Comparison of ENCODE assay signal across 32 cellular contexts in the genomic region with DNA sequence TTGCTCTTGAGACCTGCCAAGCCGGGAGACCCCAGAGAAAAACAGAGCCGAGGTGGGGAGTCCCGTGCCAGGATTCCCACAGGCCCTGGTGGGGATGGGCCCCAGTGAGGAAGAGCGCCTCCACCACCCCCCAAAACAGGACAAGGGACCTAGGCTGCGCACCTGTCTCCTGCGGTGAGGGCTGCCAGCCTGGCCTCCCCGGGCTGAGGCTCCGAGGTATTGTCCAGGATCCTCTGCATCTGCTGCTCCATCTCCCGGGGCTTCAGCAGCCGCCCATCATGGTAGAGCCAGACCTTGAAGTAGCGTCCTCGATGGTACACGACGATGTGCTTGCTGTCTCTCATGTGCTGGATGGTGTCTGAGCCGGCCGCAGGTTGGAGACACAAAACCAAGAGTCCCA. TPM values are rescaled to one million over a fixed set of nuclear protein-coding genes. Genes with fewer than 3 reads are reported as not detected.
"Had no signal": no experiment of that assay in that cellular context is flagged by ENCODE, and none has a peak within 500 bp of the region (broad histone marks: within the 10 kb centered on the region; RNA-seq: fewer than 3 reads in every experiment).

No MANE protein-coding gene starts in this region.

- H2AFZ ChIP-seq: neural progenitor cell, parathyroid adenoma had no signal

- H3K27me3 Mint-ChIP-seq: naive thymus-derived CD4-positive, alpha-beta T cell; progenitor cell of endocrine pancreas; stimulated activated memory B cell treated with anti-CD40 and anti-IgM and Interleukin-4, amounts not matched to agents 10 μg/mL and 1 μg/mL and 100 μg/mL, for 72 hours; stimulated activated naive CD8-positive, alpha-beta T cell treated with anti-CD3 and anti-CD28 coated beads, Interleukin-15, amount 100 ng/mL, for 72 hours; type B pancreatic cell had no signal

- H3K27ac ChIP-seq: neural progenitor cell, neutrophil, ovary, parathyroid adenoma, psoas muscle, right lobe of liver, sigmoid colon, suprapubic skin, testis, tibial artery, transverse colon, upper lobe of right lung, uterus had no signal

- H3K9ac ChIP-seq: neural progenitor cell, parathyroid adenoma had no signal

- H3K9me3 ChIP-seq: neutrophil, ovary, psoas muscle, right lobe of liver, sigmoid colon, suprapubic skin, testis, tibial artery, transverse colon, upper lobe of right lung, uterus had no signal

- H3K4me1 Mint-ChIP-seq: naive thymus-derived CD4-positive, alpha-beta T cell; natural killer cell; nephron; neural progenitor cell; stimulated activated memory B cell treated with anti-CD40 and anti-IgM and Interleukin-4, amounts not matched to agents 10 μg/mL and 1 μg/mL and 100 μg/mL, for 72 hours; stimulated activated naive CD8-positive, alpha-beta T cell treated with anti-CD3 and anti-CD28 coated beads, Interleukin-15, amount 100 ng/mL, for 72 hours had no signal

- H3K4me3 Mint-ChIP-seq: naive thymus-derived CD4-positive, alpha-beta T cell; natural killer cell; nephron; neural progenitor cell; stimulated activated memory B cell treated with anti-CD40 and anti-IgM and Interleukin-4, amounts not matched to agents 10 μg/mL and 1 μg/mL and 100 μg/mL, for 72 hours; stimulated activated naive CD8-positive, alpha-beta T cell treated with anti-CD3 and anti-CD28 coated beads, Interleukin-15, amount 100 ng/mL, for 72 hours; type B pancreatic cell had no signal

- H3K9me3 Mint-ChIP-seq: naive thymus-derived CD4-positive, alpha-beta T cell; natural killer cell; nephron; neural progenitor cell; stimulated activated memory B cell treated with anti-CD40 and anti-IgM and Interleukin-4, amounts not matched to agents 10 μg/mL and 1 μg/mL and 100 μg/mL, for 72 hours; stimulated activated naive CD8-positive, alpha-beta T cell treated with anti-CD3 and anti-CD28 coated beads, Interleukin-15, amount 100 ng/mL, for 72 hours; type B pancreatic cell had no signal

- H3K79me2 ChIP-seq: parathyroid adenoma had no signal

- H3K36me3 Mint-ChIP-seq: natural killer cell, neural progenitor cell had no signal

- DNase-seq: naive thymus-derived CD4-positive, alpha-beta T cell; natural killer cell; nucleus accumbens; ovary; psoas muscle; right cardiac atrium; right lobe of liver; sigmoid colon; small intestine; stimulated activated CD4-positive, alpha-beta T cell treated with anti-CD3 and anti-CD28 coated beads, Interleukin-15, amount 100 ng/mL, for 24 hours; stimulated activated CD4-positive, alpha-beta T cell treated with anti-CD3 and anti-CD28 coated beads, Interleukin-2, amount 100 ng/mL, for 24 hours; stimulated activated CD4-positive, alpha-beta T cell treated with anti-CD3 and anti-CD28 coated beads, Interleukin-2, amount 100 ng/mL, for 48 hours; stimulated activated CD4-positive, alpha-beta T cell treated with anti-CD3 and anti-CD28 coated beads, Interleukin-4, amount 100 ng/mL, for 24 hours; stimulated activated naive CD4-positive, alpha-beta T cell; stimulated activated naive CD8-positive, alpha-beta T cell treated with anti-CD3 and anti-CD28 coated beads, Interleukin-15, amount 100 ng/mL, for 72 hours; stimulated activated naive CD8-positive, alpha-beta T cell treated with anti-CD3 and anti-CD28 coated beads, Interleukin-15, Interleukin-2, amounts not matched to agents 100 U/mL and 50 U/mL, for 24 hours; substantia nigra; testis; tibial artery; transverse colon; upper lobe of right lung; uterus had no signal

- H3K4me1 ChIP-seq: neural progenitor cell, parathyroid adenoma, psoas muscle, right lobe of liver, sigmoid colon, suprapubic skin, testis, tibial artery, transverse colon, upper lobe of right lung, uterus had no signal

- H3K27me3 ChIP-seq: neural progenitor cell, neutrophil, ovary, right lobe of liver, sigmoid colon, suprapubic skin, testis, tibial artery, transverse colon, upper lobe of right lung, uterus had no signal

- H3K4me3 ChIP-seq: neural progenitor cell, ovary, psoas muscle, right lobe of liver, sigmoid colon, suprapubic skin, testis, tibial artery, transverse colon, upper lobe of right lung, uterus had no signal

- H3K4me2 ChIP-seq: neural progenitor cell had no signal

- H3K27ac Mint-ChIP-seq: naive thymus-derived CD4-positive, alpha-beta T cell; natural killer cell; nephron; neural progenitor cell; progenitor cell of endocrine pancreas; stimulated activated memory B cell treated with anti-CD40 and anti-IgM and Interleukin-4, amounts not matched to agents 10 μg/mL and 1 μg/mL and 100 μg/mL, for 72 hours; type B pancreatic cell had no signal

- H3K36me3 ChIP-seq: neural progenitor cell, ovary, uterus had no signal

RNA-seq across cellular contexts. Expression of gene TESMIN, which starts 33.3 kb away (rescaled TPM):
- total RNA-seq: sigmoid colon, skeletal muscle tissue had no signal
- polyA plus RNA-seq: neural cell had no signal
